Comparison of ENCODE assay signal across 9 cellular contexts in the genomic region with DNA sequence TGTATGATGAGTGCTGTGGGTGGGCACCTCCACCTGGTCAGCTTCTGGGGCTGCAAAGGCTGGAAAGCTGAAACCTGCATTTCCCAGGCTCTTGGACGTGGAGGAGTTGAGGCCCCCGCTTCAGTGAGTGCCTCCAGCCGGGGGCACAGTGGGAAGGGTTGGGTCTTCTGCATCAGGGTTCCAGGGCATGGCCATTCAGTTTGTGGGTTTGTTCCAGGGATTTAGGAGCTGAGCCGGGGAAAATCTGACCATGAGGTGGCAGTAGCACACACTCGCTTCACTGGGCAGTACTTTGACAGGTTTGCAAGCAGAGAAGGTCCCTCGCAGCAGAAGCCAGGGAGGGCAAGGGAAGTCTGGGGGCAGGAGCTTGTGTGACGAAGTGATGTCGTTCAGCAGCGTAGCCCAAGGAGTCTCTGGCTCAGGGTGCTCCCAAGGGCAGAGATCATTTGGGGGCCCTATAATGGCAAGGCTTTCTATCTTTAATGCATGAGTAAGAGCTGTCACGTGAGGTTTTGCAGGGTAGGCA.
DNase-seq lines count a peak whose midpoint lies in the region; ATAC-seq, FAIRE-seq and TF ChIP-seq lines count a peak whose summit lies in the region.
"Had no signal": no experiment of that assay in that cellular context is flagged by ENCODE, and none has a peak within 500 bp of the region (broad histone marks: within the 10 kb centered on the region; RNA-seq: fewer than 3 reads in every experiment).

No MANE protein-coding gene starts in this region.

- no peak for TF ChIP-seq POLR2A in H54 (IDR thresholded peaks at IDR 0.05; ENCODE audit: low read depth, low read length)

- no peaks in the 10 kb centered on the region for H3K36me3 ChIP-seq in PC-3 (ENCODE audit: low read depth, low read length)

- H3K9me3 ChIP-seq in PC-3 (ENCODE audit: low read length), result no peaks in the 10 kb centered on the region

- H3K27ac ChIP-seq in PC-3 (ENCODE audit: low read length), result no peak overlapping the region
- H3K27ac ChIP-seq: epithelial cell of prostate had no signal

- CTCF ChIA-PET in PC-3 (lab: Charles Lee), result interaction anchor here (0.6 to 1.3 kb wide), 5 partner anchors 95 to 766 kb away, joined by 3 to 7 read pairs (median 5); no protein-coding TSS in a partner anchor

- ATAC-seq in PC-3 (peak; percentile 78), HG02852 (IDR thresholded peaks at IDR 0.05; ENCODE audit: unreplicated experiment) (no peak), GM19324 (IDR thresholded peaks at IDR 0.05; ENCODE audit: low FRiP score, unreplicated experiment) (no peak), GM18858 (IDR thresholded peaks at IDR 0.05; ENCODE audit: unreplicated experiment) (no peak)

- intact Hi-C loops in PC-3 (cut with micrococcal nuclease), result no loop called here

- H4K20me1 ChIP-seq in PC-3 (ENCODE audit: low read length), result no peaks in the 10 kb centered on the region

- no peaks in the 10 kb centered on the region for H3K27me3 ChIP-seq in PC-3 (ENCODE audit: low read length)

- no peak overlapping the region for H3K4me3 ChIP-seq in AG10803 (ENCODE audit: low read length)
- H3K4me3 ChIP-seq in PC-3 (ENCODE audit: low read length), result no peak overlapping the region

- no TSS peak for BruUV-seq in PC-3 (replicated peaks; lab: Mats Ljungman, UMichigan)

- TF ChIP-seq CTCF in AG10803 (conservative IDR thresholded peaks at IDR 0.05; ENCODE audit: low read length) (peak; percentile 60), PC-3 (conservative IDR thresholded peaks at IDR 0.05; ENCODE audit: low read depth, low read length) (peak; percentile 90)

- H3F3A ChIP-seq in PC-3 (ENCODE audit: low read length, unreplicated experiment), result no peaks in the 10 kb centered on the region

- 0 out of 2 replicates have a peak overlapping the region, but pooled peaks have one; percentile 22 for H3K4me2 ChIP-seq in PC-3 (ENCODE audit: low read length)

- H3K9me2 ChIP-seq in PC-3 (replicated peaks; ENCODE audit: low read length), result no peaks in the 10 kb centered on the region

- no peaks in the 10 kb centered on the region for H3K79me2 ChIP-seq in PC-3 (ENCODE audit: low read length)

- peaks cover 5% of the 10 kb centered on the region for H3K4me1 ChIP-seq in PC-3 (ENCODE audit: insufficient read depth, low read length)

- no peak overlapping the region; the same call in 1 of the 2 replicates for H3K9ac ChIP-seq in PC-3 (ENCODE audit: low read length)

- POLR2A ChIA-PET in PC-3 (lab: Charles Lee; ENCODE audit: unreplicated experiment), result no interaction called here

- no peak for FAIRE-seq in H54 (lab: Jason Lieb, UNC)

- H2AFZ ChIP-seq in PC-3 (ENCODE audit: low read length), result peak overlapping the region; percentile 47; the same call in 1 of the 2 replicates

- DNase-seq in AG10803 (ENCODE audit: low read depth) (peak; percentile 43), H54 (ENCODE audit: insufficient read length, low spot score) (peak; percentile 68), PC-3 (peak; percentile 84), glomerular visceral epithelial cell (ENCODE audit: extremely low spot score) (peak; percentile 22), GM19238 (ENCODE audit: insufficient read length, low spot score) (no peak)
